Comparison of ENCODE assay signal across 21 cellular contexts in the genomic region with DNA sequence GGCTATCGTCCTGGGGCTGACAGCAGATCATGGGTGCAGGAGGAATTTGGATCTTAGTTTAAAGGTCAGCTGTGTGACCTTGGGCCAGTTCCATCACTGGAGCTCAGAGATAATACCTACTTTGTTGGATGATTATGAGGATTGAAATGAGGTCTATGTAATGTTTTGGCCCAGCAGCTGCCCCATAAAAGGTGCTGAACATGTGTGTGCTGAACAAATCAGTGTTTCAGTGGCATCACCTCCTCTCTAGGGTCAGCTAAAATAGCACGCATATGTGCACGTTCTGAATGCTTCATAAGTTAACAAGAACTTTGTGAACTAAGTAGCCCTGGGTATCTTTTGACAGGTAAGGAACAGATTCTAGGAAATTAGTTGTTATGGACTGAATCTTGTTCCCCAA.
A peak's percentile ranks its signal among the peaks of the same experiment; 100 is the strongest.
DNase-seq lines count a peak whose midpoint lies in the region; ATAC-seq and TF ChIP-seq lines count a peak whose summit lies in the region.
"Had no signal": no experiment of that assay in that cellular context is flagged by ENCODE, and none has a peak within 500 bp of the region (broad histone marks: within the 10 kb centered on the region; RNA-seq: fewer than 3 reads in every experiment).

No MANE protein-coding gene starts in this region.

- H3K4me1 ChIP-seq in ascending aorta = peaks cover 0 to 20% of the 10 kb centered on the region in 2 donors
- peaks cover 3 to 33% (median 27%) of the 10 kb centered on the region in 9 donors for H3K4me1 ChIP-seq in heart right ventricle
- peaks cover 18% of the 10 kb centered on the region for H3K4me1 ChIP-seq in ovary (ENCODE audit: insufficient read depth)
- H3K4me1 ChIP-seq in tibial nerve = peaks cover 0 to 24% (median 3%) of the 10 kb centered on the region in 4 donors
- H3K4me1 ChIP-seq: BLaER1 treated with 17β-estradiol and CSF1 and Interleukin-3, amounts not matched to agents 10 nM and 100 nM had no signal

- TF ChIP-seq POLR2A in ovary (IDR thresholded peaks at IDR 0.05) (no peak), tibial nerve (IDR thresholded peaks at IDR 0.05) (no peak)

- H3K27ac ChIP-seq in ascending aorta (peak overlapping the region; percentile 79 to 85), heart right ventricle (peak overlapping the region in 9 of 10 donors; percentile 32 to 83 (median 69)), ovary (peak overlapping the region; percentile 9 to 78), tibial nerve (peak overlapping the region in 3 of 4 donors; percentile 21 to 81 (median 68))
- H3K27ac ChIP-seq: BLaER1 treated with 17β-estradiol and CSF1 and Interleukin-3, amounts not matched to agents 10 nM and 100 nM had no signal

- no peaks in the 10 kb centered on the region for H3K9me3 ChIP-seq in ascending aorta
- no peaks in the 10 kb centered on the region for H3K9me3 ChIP-seq in heart right ventricle
- H3K9me3 ChIP-seq in ovary = no peaks in the 10 kb centered on the region
- no peaks in the 10 kb centered on the region for H3K9me3 ChIP-seq in tibial nerve
- H3K9me3 ChIP-seq: BLaER1 treated with 17β-estradiol and CSF1 and Interleukin-3, amounts not matched to agents 10 nM and 100 nM; right lobe of liver had no signal

- in situ Hi-C loops in G401 (cut with HindIII; ENCODE audit: low sequenced_read_pairs) = no loop called here

- ATAC-seq in heart right ventricle (peak in 7 of 8 donors; percentile 34 to 86 (median 49)), GM18870 (IDR thresholded peaks at IDR 0.05; ENCODE audit: unreplicated experiment) (no peak)
- ATAC-seq: effector memory CD8-positive, alpha-beta T cell; naive thymus-derived CD4-positive, alpha-beta T cell; stimulated activated memory B cell treated with anti-CD40 and anti-IgM and Interleukin-4, amounts not matched to agents 10 μg/mL and 1 μg/mL and 100 μg/mL, for 72 hours had no signal

- WGBS in heart right ventricle, 2 donors = 37 to 45% methylated on average over 3 of the region's 3 CpGs
- 18 to 35% (median 22%) methylated on average over 3 of the region's 3 CpGs for WGBS in ovary, 3 donors
- WGBS in tibial nerve, 2 donors = 47 to 61% methylated on average over 3 of the region's 3 CpGs

- TF ChIP-seq CTCF in ascending aorta (IDR thresholded peaks at IDR 0.05) = no peak
- no peak for TF ChIP-seq CTCF in heart right ventricle (IDR thresholded peaks at IDR 0.05)
- no peak for TF ChIP-seq CTCF in ovary (IDR thresholded peaks at IDR 0.05)
- no peak for TF ChIP-seq CTCF in tibial nerve (IDR thresholded peaks at IDR 0.05)

- TF ChIP-seq EP300 in ovary (IDR thresholded peaks at IDR 0.05) (no peak), tibial nerve (IDR thresholded peaks at IDR 0.05) (no peak)

- DNase-seq in ascending aorta (ENCODE audit: low spot score in 2 of 2) (no peak), heart right ventricle (no peak), ovary (peak in 1 of 5 donors; percentile 12), tibial nerve (ENCODE audit: low spot score in 2 of 2) (no peak), G401 (ENCODE audit: low spot score) (no peak), NCI-H2196 (lab: John Stamatoyannopoulos, UW; ENCODE audit: unreplicated experiment) (no peak), COLO668 (lab: John Stamatoyannopoulos, UW; ENCODE audit: unreplicated experiment) (no peak)
- DNase-seq: ACHN; activated CD4-positive, alpha-beta memory T cell treated with anti-CD3 and anti-CD28 coated beads, Interleukin-2, amount 10 ng/mL, durations not matched to agents 7 days and 5 days; activated CD4-positive, CD25-positive, alpha-beta regulatory T cell; effector memory CD8-positive, alpha-beta T cell; immature natural killer cell; naive thymus-derived CD4-positive, alpha-beta T cell; NCI-H1105 treated with DMSO at 0.1 percent for 48 hours; NCI-H2081 treated with DMSO at 0.1 percent for 48 hours; right lobe of liver; stimulated activated CD4-positive, alpha-beta T cell treated with anti-CD3 and anti-CD28 coated beads, Interleukin-1b, Interleukin-23, amount 100 ng/mL, for 48 hours; T1000 had no signal

- intact Hi-C loops in ascending aorta (cut with DNase I) (no loop called here), heart right ventricle (cut with DNase I) (no loop called here), ovary (cut with DNase I) (no loop called here)

- H3K36me3 ChIP-seq in ascending aorta = peaks cover 0 to under 1% of the 10 kb centered on the region in 2 donors
- H3K36me3 ChIP-seq in heart right ventricle = peaks cover 0 to 14% (median 0%) of the 10 kb centered on the region in 9 donors
- no peaks in the 10 kb centered on the region for H3K36me3 ChIP-seq in ovary
- no peaks in the 10 kb centered on the region for H3K36me3 ChIP-seq in tibial nerve
- H3K36me3 ChIP-seq: BLaER1 treated with 17β-estradiol and CSF1 and Interleukin-3, amounts not matched to agents 10 nM and 100 nM; right lobe of liver had no signal

- H3K4me3 ChIP-seq in ascending aorta (no peak overlapping the region), heart right ventricle (no peak overlapping the region), ovary (no peak overlapping the region), tibial nerve (no peak overlapping the region)
- H3K4me3 ChIP-seq: BLaER1 treated with 17β-estradiol and CSF1 and Interleukin-3, amounts not matched to agents 10 nM and 100 nM; right lobe of liver had no signal

- H3K27me3 ChIP-seq in ascending aorta = no peaks in the 10 kb centered on the region
- H3K27me3 ChIP-seq in heart right ventricle = no peaks in the 10 kb centered on the region
- H3K27me3 ChIP-seq in ovary = no peaks in the 10 kb centered on the region
- no peaks in the 10 kb centered on the region for H3K27me3 ChIP-seq in tibial nerve
- H3K27me3 ChIP-seq: BLaER1 treated with 17β-estradiol and CSF1 and Interleukin-3, amounts not matched to agents 10 nM and 100 nM; right lobe of liver had no signal
